31 cellular contexts compared by ENCODE assay signal in the genomic region with DNA sequence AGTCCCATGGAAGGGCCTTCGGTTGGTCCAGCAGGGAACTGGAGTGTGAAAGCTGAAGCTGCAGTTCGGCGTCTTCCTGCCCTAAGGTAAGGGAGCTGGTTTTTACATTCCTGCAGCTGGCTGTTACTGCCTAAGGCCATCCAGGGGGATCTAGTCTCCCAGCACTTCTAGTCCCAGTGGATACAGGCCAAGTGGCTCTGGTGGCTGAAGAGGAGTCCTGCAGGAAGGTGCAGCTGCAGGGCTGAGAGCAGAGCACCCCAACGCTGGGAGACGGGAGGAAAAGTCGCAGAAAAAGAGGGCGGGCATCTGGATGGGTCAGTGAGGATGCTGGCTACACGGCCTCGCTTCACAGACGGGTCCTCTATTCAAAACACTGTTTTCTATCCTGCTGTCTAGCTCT.
A peak's percentile ranks its signal among the peaks of the same experiment; 100 is the strongest.
DNase-seq lines count a peak whose midpoint lies in the region; ATAC-seq and TF ChIP-seq lines count a peak whose summit lies in the region.
"Had no signal": no experiment of that assay in that cellular context is flagged by ENCODE, and none has a peak within 500 bp of the region (broad histone marks: within the 10 kb centered on the region; RNA-seq: fewer than 3 reads in every experiment).

No MANE protein-coding gene starts in this region.

- no CpG with 5 or more reads among the region's 10 CpGs for WGBS in H9 (ENCODE audit: extremely low coverage, insufficient read length, low lambda C conversion rate)
- 71 to 74% methylated on average over 10 of the region's 10 CpGs for WGBS in tibial nerve, 2 donors

- H3K14ac ChIP-seq in H9 (ENCODE audit: insufficient read depth, low read length), result no peak overlapping the region

- no peak overlapping the region for H2BK120ac ChIP-seq in H9 (ENCODE audit: low read depth, low read length, poor library complexity, severe bottlenecking)

- peaks cover 11 to 15% of the 10 kb centered on the region in 2 experiments for H3K4me1 Mint-ChIP-seq in H9
- H3K4me1 Mint-ChIP-seq: activated naive CD4-positive, alpha-beta T cell treated with anti-CD3 and anti-CD28 coated beads, Interleukin-2, amount 10 ng/mL, durations not matched to agents 7 days and 5 days; activated T-helper 17 cell treated with anti-CD3 and anti-CD28 coated beads, Interleukin-2, amount 50 U/mL, for 72 hours; immature natural killer cell; naive B cell; stimulated activated effector memory CD8-positive, alpha-beta T cell treated with anti-CD3 and anti-CD28 coated beads, Interleukin-12 subunit alpha, Interleukin-12 subunit beta, amount 100 ng/mL, for 72 hours; T-helper 17 cell had no signal

- DNase-seq in H9 (peak; percentile 82), SJCRH30 (peak; percentile 19 to 32), iPS-NIHi7 (ENCODE audit: extremely low spot score) (peak; percentile 67), sciatic nerve (ENCODE audit: low spot score) (peak; percentile 32), tibial nerve (ENCODE audit: low spot score in 2 of 2) (no peak), Peyer's patch (no peak), SK-N-DZ (ENCODE audit: low spot score) (no peak), HuH-7.5 (ENCODE audit: low spot score) (no peak)
- DNase-seq: activated CD8-positive, alpha-beta T cell treated with anti-CD3 and anti-CD28 coated beads, Interleukin-2, amount 10 ng/mL, durations not matched to agents 7 days and 5 days; activated naive CD4-positive, alpha-beta T cell treated with anti-CD3 and anti-CD28 coated beads, Interleukin-2, amount 10 ng/mL, durations not matched to agents 7 days and 5 days; cerebellar nuclear complex; DMS79; immature natural killer cell; mesenchymal stem cell; MG63; naive B cell; NCI-H1105 treated with DMSO at 0.1 percent for 48 hours; NCI-H187 treated with DMSO at 0.1 percent for 48 hours; NCI-H2171 treated with DMSO at 0.1 percent for 48 hours; NCI-H510A treated with DMSO at 0.1 percent for 48 hours; stimulated activated CD4-positive, alpha-beta T cell treated with anti-CD3 and anti-CD28 coated beads, Interleukin-15, amount 100 ng/mL, for 24 hours; substantia nigra; T-helper 17 cell; upper lobe of right lung had no signal

- no peak overlapping the region for H4K8ac ChIP-seq in H9 (replicated peaks; ENCODE audit: insufficient read length, low read depth, low read length)

- H3K79me2 ChIP-seq in H9 (ENCODE audit: insufficient read depth, low read length), result no peaks in the 10 kb centered on the region

- no peak overlapping the region for H2BK5ac ChIP-seq in H9 (ENCODE audit: insufficient read length, low read length)

- H2AFZ ChIP-seq in H9 (ENCODE audit: low read length), result no peak overlapping the region

- no peaks in the 10 kb centered on the region; a peak in 3 of 7 replicates for H3K36me3 Mint-ChIP-seq in H9 (ENCODE audit: insufficient read depth in 1 of 3, low read depth in 3 of 3)
- H3K36me3 Mint-ChIP-seq: activated naive CD4-positive, alpha-beta T cell treated with anti-CD3 and anti-CD28 coated beads, Interleukin-2, amount 10 ng/mL, durations not matched to agents 7 days and 5 days; brain; immature natural killer cell; stimulated activated effector memory CD8-positive, alpha-beta T cell treated with anti-CD3 and anti-CD28 coated beads, Interleukin-12 subunit alpha, Interleukin-12 subunit beta, amount 100 ng/mL, for 72 hours had no signal

- no peak for TF ChIP-seq EP300 in tibial nerve (IDR thresholded peaks at IDR 0.05)

- H3K18ac ChIP-seq in H9 (ENCODE audit: insufficient read length, low read depth, low read length), result no peak overlapping the region

- H4K20me1 ChIP-seq in H9 (ENCODE audit: control insufficient read depth, insufficient read depth, insufficient read length), result no peaks in the 10 kb centered on the region
- H4K20me1 ChIP-seq: BLaER1 had no signal

- no peak overlapping the region for H3K27ac Mint-ChIP-seq in H9
- H3K27ac Mint-ChIP-seq: activated CD8-positive, alpha-beta T cell treated with anti-CD3 and anti-CD28 coated beads, Interleukin-2, amount 10 ng/mL, durations not matched to agents 7 days and 5 days; activated naive CD4-positive, alpha-beta T cell treated with anti-CD3 and anti-CD28 coated beads, Interleukin-2, amount 10 ng/mL, durations not matched to agents 7 days and 5 days; activated T-helper 17 cell treated with anti-CD3 and anti-CD28 coated beads, Interleukin-2, amount 50 U/mL, for 72 hours; immature natural killer cell; stimulated activated effector memory CD8-positive, alpha-beta T cell treated with anti-CD3 and anti-CD28 coated beads, Interleukin-12 subunit alpha, Interleukin-12 subunit beta, amount 100 ng/mL, for 72 hours; T-helper 17 cell had no signal

- no peak for ATAC-seq in sciatic nerve
- ATAC-seq: activated CD8-positive, alpha-beta T cell treated with anti-CD3 and anti-CD28 coated beads, Interleukin-2, amount 10 ng/mL, durations not matched to agents 7 days and 5 days; activated T-helper 17 cell treated with anti-CD3 and anti-CD28 coated beads, Interleukin-2, amount 50 U/mL, for 72 hours; gastroesophageal sphincter; left lobe of liver; stimulated activated effector memory CD8-positive, alpha-beta T cell treated with anti-CD3 and anti-CD28 coated beads, Interleukin-12 subunit alpha, Interleukin-12 subunit beta, amount 100 ng/mL, for 72 hours; T-helper 17 cell; upper lobe of right lung had no signal

- no peak overlapping the region for H4K5ac ChIP-seq in H9 (ENCODE audit: insufficient read length, low read depth, low read length)

- no peak overlapping the region for H3K23ac ChIP-seq in H9 (ENCODE audit: insufficient read length, low read depth, low read length)

- no peak overlapping the region for H3T11ph ChIP-seq in H9 (ENCODE audit: low read length)

- no peak overlapping the region for H3K4me3 Mint-ChIP-seq in H9
- H3K4me3 Mint-ChIP-seq: activated CD8-positive, alpha-beta T cell treated with anti-CD3 and anti-CD28 coated beads, Interleukin-2, amount 10 ng/mL, durations not matched to agents 7 days and 5 days; activated naive CD4-positive, alpha-beta T cell treated with anti-CD3 and anti-CD28 coated beads, Interleukin-2, amount 10 ng/mL, durations not matched to agents 7 days and 5 days; activated T-helper 17 cell treated with anti-CD3 and anti-CD28 coated beads, Interleukin-2, amount 50 U/mL, for 72 hours; brain; immature natural killer cell; naive B cell; stimulated activated effector memory CD8-positive, alpha-beta T cell treated with anti-CD3 and anti-CD28 coated beads, Interleukin-12 subunit alpha, Interleukin-12 subunit beta, amount 100 ng/mL, for 72 hours; T-helper 17 cell had no signal

- no peak overlapping the region for H2BK12ac ChIP-seq in H9 (ENCODE audit: insufficient read length, low read depth, low read length)

- H3K4me1 ChIP-seq in H9 (ENCODE audit: insufficient read depth, low read length), result no peaks in the 10 kb centered on the region; the same call in 1 of the 2 replicates
- H3K4me1 ChIP-seq in SJCRH30, result no peaks in the 10 kb centered on the region
- H3K4me1 ChIP-seq in tibial nerve, result no peaks in the 10 kb centered on the region
- H3K4me1 ChIP-seq in Peyer's patch, result no peaks in the 10 kb centered on the region
- H3K4me1 ChIP-seq: adrenal gland, BLaER1, gastroesophageal sphincter, upper lobe of right lung had no signal

- no peaks in the 10 kb centered on the region for H3K79me1 ChIP-seq in H9 (ENCODE audit: insufficient read depth, low read depth, low read length, poor library complexity, severe bottlenecking)

- H3K27ac ChIP-seq in H9 (ENCODE audit: insufficient read length, low read depth, low read length), result no peak overlapping the region
- no peak overlapping the region for H3K27ac ChIP-seq in SJCRH30
- H3K27ac ChIP-seq in tibial nerve, result no peak overlapping the region
- H3K27ac ChIP-seq in Peyer's patch, result no peak overlapping the region
- H3K27ac ChIP-seq: adrenal gland, BLaER1, gastroesophageal sphincter, upper lobe of right lung had no signal

- no peaks in the 10 kb centered on the region for H3K23me2 ChIP-seq in H9 (ENCODE audit: insufficient read length, low read depth, low read length, poor library complexity, severe bottlenecking)

- H3K4ac ChIP-seq in H9 (ENCODE audit: low read depth, low read length), result no peak overlapping the region

- H3K56ac ChIP-seq in H9 (ENCODE audit: insufficient read length, low read depth, low read length), result no peak overlapping the region

- H3K36me3 ChIP-seq in SJCRH30, result no peaks in the 10 kb centered on the region
- no peaks in the 10 kb centered on the region for H3K36me3 ChIP-seq in tibial nerve
- H3K36me3 ChIP-seq in Peyer's patch, result no peaks in the 10 kb centered on the region
- H3K36me3 ChIP-seq: adrenal gland, BLaER1, gastroesophageal sphincter, MG63, upper lobe of right lung had no signal

- no peak overlapping the region for H3K9ac ChIP-seq in H9 (ENCODE audit: extremely low read depth, insufficient read length, low read length)
- H3K9ac ChIP-seq: BLaER1 had no signal

- H3K4me3 ChIP-seq in SJCRH30 (no peak overlapping the region), tibial nerve (no peak overlapping the region), Peyer's patch (no peak overlapping the region)
- H3K4me3 ChIP-seq: adrenal gland, BLaER1, gastroesophageal sphincter, MG63, upper lobe of right lung had no signal

- no peaks in the 10 kb centered on the region for H3K27me3 ChIP-seq in H9 (ENCODE audit: insufficient read depth, low read length)
- no peaks in the 10 kb centered on the region for H3K27me3 ChIP-seq in SJCRH30
- no peaks in the 10 kb centered on the region for H3K27me3 ChIP-seq in tibial nerve
- H3K27me3 ChIP-seq in Peyer's patch, result no peaks in the 10 kb centered on the region
- H3K27me3 ChIP-seq: adrenal gland, BLaER1, gastroesophageal sphincter, MG63, upper lobe of right lung had no signal

- TF ChIP-seq CTCF in H9 (conservative IDR thresholded peaks at IDR 0.05), result peak; percentile 35; the same call in 1 of the 3 replicates
- no peak for TF ChIP-seq CTCF in tibial nerve (IDR thresholded peaks at IDR 0.05)
- TF ChIP-seq CTCF in Peyer's patch (IDR thresholded peaks at IDR 0.05), result no peak

- TF ChIP-seq POLR2A in tibial nerve (IDR thresholded peaks at IDR 0.05) (no peak), Peyer's patch (IDR thresholded peaks at IDR 0.05) (no peak)

- H2AK5ac ChIP-seq in H9 (ENCODE audit: insufficient read length, low read length), result no peak overlapping the region

- no peak overlapping the region for H3K4me2 ChIP-seq in H9 (ENCODE audit: insufficient read depth, insufficient read length, low read length)
- H3K4me2 ChIP-seq: BLaER1 had no signal

- H3K9me3 Mint-ChIP-seq in H9, result peaks cover 2 to 3% of the 10 kb centered on the region in 2 experiments; a peak in 2 of 5 replicates
- H3K9me3 Mint-ChIP-seq: activated naive CD4-positive, alpha-beta T cell treated with anti-CD3 and anti-CD28 coated beads, Interleukin-2, amount 10 ng/mL, durations not matched to agents 7 days and 5 days; activated T-helper 17 cell treated with anti-CD3 and anti-CD28 coated beads, Interleukin-2, amount 50 U/mL, for 72 hours; immature natural killer cell; stimulated activated effector memory CD8-positive, alpha-beta T cell treated with anti-CD3 and anti-CD28 coated beads, Interleukin-12 subunit alpha, Interleukin-12 subunit beta, amount 100 ng/mL, for 72 hours had no signal

- H3K9me3 ChIP-seq in H9 (ENCODE audit: control insufficient read depth, low read depth, low read length) (no peaks in the 10 kb centered on the region), SJCRH30 (replicated peaks) (no peaks in the 10 kb centered on the region), tibial nerve (no peaks in the 10 kb centered on the region), Peyer's patch (no peaks in the 10 kb centered on the region)
- H3K9me3 ChIP-seq: adrenal gland, BLaER1, gastroesophageal sphincter, MG63, upper lobe of right lung had no signal

- H2BK15ac ChIP-seq in H9 (ENCODE audit: low read depth, low read length), result no peak overlapping the region

- H4K91ac ChIP-seq in H9 (ENCODE audit: insufficient read length, low read depth, low read length), result no peak overlapping the region

- H3K27me3 Mint-ChIP-seq in H9 (ENCODE audit: low read depth), result peaks cover 1% of the 10 kb centered on the region; the same call in 1 of the 2 replicates
- H3K27me3 Mint-ChIP-seq: activated naive CD4-positive, alpha-beta T cell treated with anti-CD3 and anti-CD28 coated beads, Interleukin-2, amount 10 ng/mL, durations not matched to agents 7 days and 5 days; T-helper 17 cell had no signal

- no peak overlapping the region for H2BK20ac ChIP-seq in H9 (ENCODE audit: low read depth, low read length, poor library complexity, severe bottlenecking)

- intact Hi-C loops in sciatic nerve (cut with DNase I), result no loop called here

Comparison
In these comparisons a context has a peak if more than half of its experiments do, and no peak if none do; other contexts are left out.
1. DNase-seq: peak in H9 (single experiment), SJCRH30 (2 of 2), iPS-NIHi7 (single experiment) and sciatic nerve (single experiment); none in tibial nerve (0 of 2), Peyer's patch (0 of 3), SK-N-DZ (single experiment) and HuH-7.5 (single experiment).